20 cellular contexts compared by ENCODE assay signal in the genomic region with DNA sequence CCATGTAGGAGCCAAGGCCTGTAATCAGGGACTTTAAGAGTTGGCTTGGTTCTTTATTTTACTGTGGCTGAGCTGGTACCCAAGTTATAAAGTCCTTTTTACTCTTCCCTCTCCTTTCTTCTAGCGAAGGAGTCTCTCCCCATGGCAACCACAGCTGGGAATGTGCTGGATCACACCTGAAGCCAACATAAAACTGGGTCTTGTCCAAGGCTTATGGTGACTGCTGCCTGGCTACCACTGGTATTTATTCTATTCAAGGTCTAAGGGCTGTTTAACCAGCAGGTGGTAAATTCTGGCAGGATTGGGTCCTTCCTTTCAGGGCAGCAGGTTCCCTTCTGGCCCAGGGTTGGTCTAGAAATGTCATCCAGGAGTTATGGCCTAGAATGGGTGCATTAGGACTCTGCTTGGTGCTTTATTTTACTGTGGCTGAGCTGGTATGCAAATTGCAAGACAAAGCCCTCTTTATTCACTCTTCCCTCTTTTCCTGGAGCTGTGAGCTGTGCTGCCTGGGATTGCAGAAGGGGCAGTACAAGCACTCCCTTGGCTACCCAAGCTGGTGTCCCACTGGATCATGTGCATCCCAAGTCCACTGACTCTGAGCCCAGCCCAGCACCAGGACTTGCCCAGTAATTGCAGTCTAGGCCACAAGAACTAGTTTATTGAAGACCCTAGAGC.
DNase-seq lines count a peak whose midpoint lies in the region; ATAC-seq lines count a peak whose summit lies in the region.
"Had no signal": no experiment of that assay in that cellular context is flagged by ENCODE, and none has a peak within 500 bp of the region (broad histone marks: within the 10 kb centered on the region; RNA-seq: fewer than 3 reads in every experiment).

No MANE protein-coding gene starts in this region.

- DNase-seq in NCI-H1048 (lab: John Stamatoyannopoulos, UW), result peak; percentile 22
- peak; percentile 68 to 89 for DNase-seq in hippocampal formation (lab: John Stamatoyannopoulos, UW)
- DNase-seq in putamen (ENCODE audit: low spot score), result peak; percentile 84
- no peak for DNase-seq in stimulated activated naive B cell treated with anti-CD40 and anti-IgM and Interleukin-4, amounts not matched to agents 10 μg/mL and 1 μg/mL and 100 μg/mL, for 72 hours
- DNase-seq in NCI-H146 (lab: John Stamatoyannopoulos, UW), result no peak
- DNase-seq: activated CD4-positive, CD25-positive, alpha-beta regulatory T cell; activated CD8-positive, alpha-beta T cell treated with anti-CD3 and anti-CD28 coated beads, Interleukin-2, amount 10 ng/mL, durations not matched to agents 7 days and 5 days; cerebellar nuclear complex; endodermal cell; KBM-7; NCI-H1092; NCI-H748 treated with DMSO at 0.1 percent for 48 hours; Peyer's patch; stimulated activated CD4-positive, alpha-beta T cell treated with anti-CD3 and anti-CD28 coated beads, Interleukin-2, amount 100 ng/mL, for 24 hours had no signal

- peak overlapping the region; percentile 93 for H3K27ac ChIP-seq in angular gyrus (ENCODE audit: low read depth, low read length)
- H3K27ac ChIP-seq: Peyer's patch, SK-N-MC, vagina had no signal

- peaks cover 5 to 18% of the 10 kb centered on the region in 2 donors for H3K4me1 Mint-ChIP-seq in stimulated activated naive B cell treated with anti-CD40 and anti-IgM and Interleukin-4, amounts not matched to agents 10 μg/mL and 1 μg/mL and 100 μg/mL, for 72 hours

- H3K36me3 Mint-ChIP-seq in stimulated activated naive B cell treated with anti-CD40 and anti-IgM and Interleukin-4, amounts not matched to agents 10 μg/mL and 1 μg/mL and 100 μg/mL, for 72 hours, result peaks cover 7 to 21% of the 10 kb centered on the region in 2 donors

- peaks cover 11 to 23% of the 10 kb centered on the region in 2 donors for H3K9me3 Mint-ChIP-seq in stimulated activated naive B cell treated with anti-CD40 and anti-IgM and Interleukin-4, amounts not matched to agents 10 μg/mL and 1 μg/mL and 100 μg/mL, for 72 hours

- H3K4me3 Mint-ChIP-seq in stimulated activated naive B cell treated with anti-CD40 and anti-IgM and Interleukin-4, amounts not matched to agents 10 μg/mL and 1 μg/mL and 100 μg/mL, for 72 hours, result no peak overlapping the region
- H3K4me3 Mint-ChIP-seq: activated CD8-positive, alpha-beta T cell treated with anti-CD3 and anti-CD28 coated beads, Interleukin-2, amount 10 ng/mL, durations not matched to agents 7 days and 5 days; activated T-helper 1 cell treated with anti-CD3 and anti-CD28 coated beads, Interleukin-12 subunit alpha, Interleukin-12 subunit beta, Interleukin-2, Interleukin-4 antibody, amounts not matched to agents 30 ng/mL and 10 ng/mL and 1 ng/mL, durations not matched to agents 14 hours and 24 hours and 36 hours; endodermal cell; T-helper 2 cell treated with Interferon-gamma antibody and Interleukin-4, amounts not matched to agents 5 μg/mL and 100 μg/mL, for 36 hours had no signal

- no peaks in the 10 kb centered on the region for H3K27me3 Mint-ChIP-seq in stimulated activated naive B cell treated with anti-CD40 and anti-IgM and Interleukin-4, amounts not matched to agents 10 μg/mL and 1 μg/mL and 100 μg/mL, for 72 hours

- no peak for ATAC-seq in HG03108 (IDR thresholded peaks at IDR 0.05; ENCODE audit: unreplicated experiment)
- ATAC-seq in stimulated activated naive B cell treated with anti-CD40 and anti-IgM and Interleukin-4, amounts not matched to agents 10 μg/mL and 1 μg/mL and 100 μg/mL, for 72 hours (replicated peaks), result no peak
- ATAC-seq: activated CD8-positive, alpha-beta T cell treated with anti-CD3 and anti-CD28 coated beads, Interleukin-2, amount 10 ng/mL, durations not matched to agents 7 days and 5 days had no signal

- no peak overlapping the region for H3K27ac Mint-ChIP-seq in stimulated activated naive B cell treated with anti-CD40 and anti-IgM and Interleukin-4, amounts not matched to agents 10 μg/mL and 1 μg/mL and 100 μg/mL, for 72 hours
- H3K27ac Mint-ChIP-seq: activated CD8-positive, alpha-beta T cell treated with anti-CD3 and anti-CD28 coated beads, Interleukin-2, amount 10 ng/mL, durations not matched to agents 7 days and 5 days; activated T-helper 1 cell treated with anti-CD3 and anti-CD28 coated beads, Interleukin-12 subunit alpha, Interleukin-12 subunit beta, Interleukin-2, Interleukin-4 antibody, amounts not matched to agents 30 ng/mL and 10 ng/mL and 1 ng/mL, durations not matched to agents 14 hours and 24 hours and 36 hours; endodermal cell; T-helper 2 cell treated with Interferon-gamma antibody and Interleukin-4, amounts not matched to agents 5 μg/mL and 100 μg/mL, for 36 hours had no signal

Comparison
In these comparisons a context has a peak if more than half of its experiments do, and no peak if none do; other contexts are left out.
1. DNase-seq: peak in NCI-H1048 (single experiment), hippocampal formation (2 of 2) and putamen (single experiment); none in stimulated activated naive B cell treated with anti-CD40 and anti-IgM and Interleukin-4, amounts not matched to agents 10 μg/mL and 1 μg/mL and 100 μg/mL, for 72 hours (single experiment) and NCI-H146 (single experiment).